Comparison of ENCODE assay signal across 24 cellular contexts in the genomic region with DNA sequence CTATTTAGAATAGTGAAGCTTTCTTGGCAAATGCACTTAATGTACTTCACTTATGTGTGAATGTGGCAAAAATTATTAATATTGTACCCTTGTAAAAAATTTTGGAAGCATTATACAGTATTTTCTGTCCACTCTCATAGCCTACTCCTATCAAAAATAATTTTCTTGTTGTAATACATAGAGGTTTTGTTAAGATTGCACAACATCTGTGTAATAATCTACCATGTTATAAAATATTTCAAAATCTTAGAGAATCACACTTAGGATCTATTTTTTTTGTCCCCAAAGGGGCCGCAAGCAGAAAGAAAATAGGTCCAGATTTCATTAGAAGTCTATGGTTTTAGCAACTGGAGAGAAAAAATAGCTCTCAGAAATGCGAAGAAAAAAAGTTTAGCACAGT.
"Had no signal": no experiment of that assay in that cellular context is flagged by ENCODE, and none has a peak within 500 bp of the region (broad histone marks: within the 10 kb centered on the region; RNA-seq: fewer than 3 reads in every experiment).

No MANE protein-coding gene starts in this region.

- H3K79me2 ChIP-seq: parathyroid adenoma had no signal

- H3K27me3 ChIP-seq: neural progenitor cell, ovary, sigmoid colon, stomach, tibial artery, upper lobe of left lung, vagina had no signal

- H3K36me3 ChIP-seq: neural progenitor cell, ovary, sigmoid colon, stomach, tibial artery, upper lobe of left lung, vagina had no signal

- H3K4me1 ChIP-seq: parathyroid adenoma, psoas muscle, sigmoid colon, stomach, tibial artery, upper lobe of left lung, vagina had no signal

- H3K9ac ChIP-seq: neural progenitor cell, parathyroid adenoma had no signal

- H2AFZ ChIP-seq: parathyroid adenoma had no signal

- H3K4me2 ChIP-seq: neural progenitor cell had no signal

- FAIRE-seq: urothelium cell line had no signal

- H3K4me3 ChIP-seq: neural progenitor cell, ovary, psoas muscle, sigmoid colon, stomach, tibial artery, upper lobe of left lung, vagina had no signal

- DNase-seq: naive thymus-derived CD4-positive, alpha-beta T cell; natural killer cell; occipital lobe; ovary; posterior cingulate gyrus; psoas muscle; right cardiac atrium; sigmoid colon; small intestine; stimulated activated CD4-positive, alpha-beta T cell treated with anti-CD3 and anti-CD28 coated beads, Interleukin-15, amount 100 ng/mL, for 24 hours; stimulated activated CD4-positive, alpha-beta T cell treated with anti-CD3 and anti-CD28 coated beads, Interleukin-2, amount 100 ng/mL, for 24 hours; stimulated activated CD4-positive, alpha-beta T cell treated with anti-CD3 and anti-CD28 coated beads, Interleukin-2, amount 100 ng/mL, for 48 hours; stimulated activated CD4-positive, alpha-beta T cell treated with anti-CD3 and anti-CD28 coated beads, Interleukin-4, amount 100 ng/mL, for 24 hours; stimulated activated naive B cell treated with anti-CD40 and anti-IgM and Interleukin-4, amounts not matched to agents 10 μg/mL and 1 μg/mL and 100 μg/mL, for 72 hours; stimulated activated naive CD4-positive, alpha-beta T cell treated with Interleukin-2 at 50 U/mL for 16 hours; stomach; tibial artery; trophoblast cell; upper lobe of left lung had no signal

- H3K27ac ChIP-seq: neural progenitor cell, ovary, parathyroid adenoma, psoas muscle, sigmoid colon, stomach, tibial artery, upper lobe of left lung, vagina had no signal

- H3K9me3 ChIP-seq: ovary, psoas muscle, sigmoid colon, tibial artery, vagina had no signal

- ATAC-seq: naive thymus-derived CD4-positive, alpha-beta T cell; natural killer cell; psoas muscle; right cardiac atrium; stimulated activated effector memory CD8-positive, alpha-beta T cell treated with anti-CD3 and anti-CD28 coated beads, Interleukin-12 subunit alpha, Interleukin-12 subunit beta, amount 100 ng/mL, for 72 hours; stimulated activated naive B cell treated with anti-CD40 and anti-IgM and Interleukin-4, amounts not matched to agents 10 μg/mL and 1 μg/mL and 100 μg/mL, for 72 hours had no signal
